In the genomic region with DNA sequence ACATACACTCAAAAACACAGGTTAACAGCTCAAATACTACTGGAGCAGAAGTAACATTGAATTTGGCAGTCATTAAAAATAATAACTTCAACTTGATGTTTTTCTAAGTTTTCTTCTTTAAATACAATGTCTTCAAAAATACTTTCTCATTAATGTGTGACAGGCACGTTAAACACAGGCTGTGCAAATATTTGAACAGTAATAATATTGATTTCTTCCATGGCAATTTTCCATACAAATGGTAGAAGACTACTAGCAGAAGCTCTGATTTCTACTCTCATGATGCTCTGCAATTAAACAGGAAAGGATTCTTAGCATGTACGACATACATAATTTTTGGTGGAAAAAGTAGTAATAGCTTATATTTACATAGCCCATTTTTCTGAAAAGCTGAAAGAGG, we compare ENCODE assay signal across 32 cellular contexts. TPM values are rescaled to one million over a fixed set of nuclear protein-coding genes. Genes with fewer than 3 reads are reported as not detected.
DNase-seq lines count a peak whose midpoint lies in the region; ATAC-seq, FAIRE-seq and TF ChIP-seq lines count a peak whose summit lies in the region.
"Had no signal": no experiment of that assay in that cellular context is flagged by ENCODE, and none has a peak within 500 bp of the region (broad histone marks: within the 10 kb centered on the region; RNA-seq: fewer than 3 reads in every experiment).

No MANE protein-coding gene starts in this region.

- WGBS in heart right ventricle, 2 donors, result 58 to 63% methylated on average over 2 of the region's 2 CpGs
- WGBS in HepG2 (ENCODE audit: low lambda C conversion rate), result 22% methylated on average over 2 of the region's 2 CpGs
- 85% methylated on average over 2 of the region's 2 CpGs; no CpG with 5 or more reads in 1 of the 2 experiments for WGBS in endodermal cell (ENCODE audit: insufficient coverage in 1 of 2, insufficient read length in 1 of 2), 2 experiments

- H3K9ac ChIP-seq in HepG2 (ENCODE audit: insufficient read depth, low read depth, low read length) (no peak overlapping the region), endodermal cell (ENCODE audit: extremely low read depth, low read length, poor library complexity, severe bottlenecking) (no peak overlapping the region)
- H3K9ac ChIP-seq: neural progenitor cell, SK-N-SH had no signal

- TF ChIP-seq POLR2A in HepG2 (IDR thresholded peaks at IDR 0.05; ENCODE audit: insufficient read depth in 1 of 2, low read depth in 2 of 2, low read length in 2 of 2), result no peak

- no peak overlapping the region for H2AFZ ChIP-seq in HepG2 (ENCODE audit: low read length)
- H2AFZ ChIP-seq: neural progenitor cell had no signal

- TF ChIP-seq RAD21 in HepG2 (CRISPR knock-in tag; IDR thresholded peaks at IDR 0.05), result no peak

- peaks cover 2% of the 10 kb centered on the region for H3K36me3 Mint-ChIP-seq in endodermal cell (ENCODE audit: low read depth)
- H3K36me3 Mint-ChIP-seq: activated naive CD4-positive, alpha-beta T cell treated with anti-CD3 and anti-CD28 coated beads, Interleukin-2, amount 50 U/mL, for 24 hours; CD8-positive, alpha-beta memory T cell; memory B cell had no signal

- H3K27me3 ChIP-seq in heart right ventricle, result no peaks in the 10 kb centered on the region
- no peaks in the 10 kb centered on the region for H3K27me3 ChIP-seq in HepG2 (ENCODE audit: control insufficient read depth in 1 of 2, insufficient read depth in 2 of 2, low read length in 2 of 2)
- no peaks in the 10 kb centered on the region for H3K27me3 ChIP-seq in endodermal cell (ENCODE audit: control insufficient read depth, insufficient read depth, low read length, poor library complexity, severe bottlenecking)
- H3K27me3 ChIP-seq: BE2C, colonic mucosa, neural progenitor cell, tibial nerve had no signal

- H3K9me3 ChIP-seq in heart right ventricle, result no peaks in the 10 kb centered on the region
- H3K9me3 ChIP-seq in HepG2 (ENCODE audit: low read length), result no peaks in the 10 kb centered on the region
- H3K9me3 ChIP-seq in endodermal cell (ENCODE audit: control insufficient read depth, low read length), result no peaks in the 10 kb centered on the region
- H3K9me3 ChIP-seq: BE2C, colonic mucosa, HAP-1, SK-N-SH, tibial nerve had no signal

- peaks cover 0 to 30% (median 0%) of the 10 kb centered on the region in 9 donors for H3K36me3 ChIP-seq in heart right ventricle
- no peaks in the 10 kb centered on the region for H3K36me3 ChIP-seq in HepG2 (replicated peaks in 1 of 2; ENCODE audit: control insufficient read depth in 1 of 2, insufficient read depth in 2 of 2, low read length in 2 of 2)
- no peaks in the 10 kb centered on the region for H3K36me3 ChIP-seq in endodermal cell (ENCODE audit: control insufficient read depth, insufficient read depth, low read length)
- H3K36me3 ChIP-seq: BE2C, colonic mucosa, HAP-1, neural progenitor cell, tibial nerve had no signal

- no peaks in the 10 kb centered on the region for H4K20me1 ChIP-seq in HepG2 (ENCODE audit: insufficient read depth, low read length)

- no peaks in the 10 kb centered on the region for H3K79me2 ChIP-seq in HepG2 (ENCODE audit: insufficient read depth, low read length)

- FAIRE-seq in HepG2 (lab: Jason Lieb, UNC), result no peak
- FAIRE-seq: TTC549 had no signal

- H3K27me3 Mint-ChIP-seq in endodermal cell (ENCODE audit: insufficient read depth), result no peaks in the 10 kb centered on the region
- H3K27me3 Mint-ChIP-seq: stimulated activated naive CD8-positive, alpha-beta T cell treated with anti-CD3 and anti-CD28 coated beads, Interleukin-15, amount 100 ng/mL, for 72 hours had no signal

- peak overlapping the region in 8 of 10 donors; percentile 3 to 99 (median 54) for H3K27ac ChIP-seq in heart right ventricle
- H3K27ac ChIP-seq in HepG2 (ENCODE audit: extremely low read length, insufficient read depth, low read length), result no peak overlapping the region
- H3K27ac ChIP-seq in endodermal cell (ENCODE audit: low read depth, low read length), result no peak overlapping the region
- H3K27ac ChIP-seq: colonic mucosa, neural progenitor cell, tibial nerve had no signal

- ATAC-seq in heart right ventricle (no peak), Right ventricle myocardium superior (ENCODE audit: poor library complexity) (no peak), HepG2 (peak; percentile 90)
- ATAC-seq: activated CD8-positive, alpha-beta T cell treated with anti-CD3 and anti-CD28 coated beads for 36 hours; stimulated activated naive CD8-positive, alpha-beta T cell treated with anti-CD3 and anti-CD28 coated beads, Interleukin-15, amount 100 ng/mL, for 72 hours had no signal

- H3K9me3 Mint-ChIP-seq in endodermal cell, result no peaks in the 10 kb centered on the region
- H3K9me3 Mint-ChIP-seq: activated CD8-positive, alpha-beta T cell treated with anti-CD3 and anti-CD28 coated beads for 36 hours; activated naive CD4-positive, alpha-beta T cell treated with anti-CD3 and anti-CD28 coated beads, Interleukin-2, amount 50 U/mL, for 24 hours; activated T-helper 2 cell treated with anti-CD3 and anti-CD28 coated beads, Interferon-gamma antibody, Interleukin-2, Interleukin-4, amounts not matched to agents 10 μg/mL and 5 μg/mL and 100 μg/mL, durations not matched to agents 14 hours and 24 hours and 36 hours; CD8-positive, alpha-beta memory T cell; memory B cell; neural progenitor cell; stimulated activated naive CD8-positive, alpha-beta T cell treated with anti-CD3 and anti-CD28 coated beads, Interleukin-15, amount 100 ng/mL, for 72 hours; T-helper 1 cell treated with Interleukin-12 subunit alpha and Interleukin-12 subunit beta and Interleukin-4 antibody, amounts not matched to agents 30 μg/mL and 1 μg/mL, for 36 hours had no signal

- CTCF ChIA-PET in HepG2 (lab: Yijun Ruan, JAX; ENCODE audit: low intra/inter-chr PET ratio, low total read pairs), result no interaction called here

- H3K4me1 ChIP-seq in heart right ventricle, result peaks cover 17 to 99% (median 86%) of the 10 kb centered on the region in 9 donors
- peaks cover 47% of the 10 kb centered on the region for H3K4me1 ChIP-seq in HepG2 (ENCODE audit: insufficient read depth, low read length)
- peaks cover 30% of the 10 kb centered on the region for H3K4me1 ChIP-seq in endodermal cell (ENCODE audit: control insufficient read depth, insufficient read depth, low read length)
- H3K4me1 ChIP-seq: colonic mucosa had no signal

- no TSS peak for BruUV-seq in HepG2 (replicated peaks; lab: Mats Ljungman, UMichigan)

- POLR2A ChIA-PET in HepG2 (lab: Yijun Ruan, JAX), result interaction anchor here (1.8 kb wide), 1 partner anchor 91 kb away, joined by 7 read pairs; no protein-coding TSS in a partner anchor

- no peak overlapping the region for H3K4me2 ChIP-seq in HepG2 (ENCODE audit: low read depth, low read length)
- H3K4me2 ChIP-seq: neural progenitor cell, SK-N-SH had no signal

- H3K4me3 Mint-ChIP-seq in endodermal cell, result no peak overlapping the region
- H3K4me3 Mint-ChIP-seq: activated CD8-positive, alpha-beta T cell treated with anti-CD3 and anti-CD28 coated beads for 36 hours; activated naive CD4-positive, alpha-beta T cell treated with anti-CD3 and anti-CD28 coated beads, Interleukin-2, amount 50 U/mL, for 24 hours; CD8-positive, alpha-beta memory T cell; memory B cell; neural progenitor cell; stimulated activated naive CD8-positive, alpha-beta T cell treated with anti-CD3 and anti-CD28 coated beads, Interleukin-15, amount 100 ng/mL, for 72 hours; T-helper 1 cell treated with Interleukin-12 subunit alpha and Interleukin-12 subunit beta and Interleukin-4 antibody, amounts not matched to agents 30 μg/mL and 1 μg/mL, for 36 hours had no signal

- H3K27ac Mint-ChIP-seq in endodermal cell, result no peak overlapping the region
- H3K27ac Mint-ChIP-seq: activated CD8-positive, alpha-beta T cell treated with anti-CD3 and anti-CD28 coated beads for 36 hours; activated naive CD4-positive, alpha-beta T cell treated with anti-CD3 and anti-CD28 coated beads, Interleukin-2, amount 50 U/mL, for 24 hours; activated T-helper 2 cell treated with anti-CD3 and anti-CD28 coated beads, Interferon-gamma antibody, Interleukin-2, Interleukin-4, amounts not matched to agents 10 μg/mL and 5 μg/mL and 100 μg/mL, durations not matched to agents 14 hours and 24 hours and 36 hours; CD8-positive, alpha-beta memory T cell; memory B cell; neural progenitor cell; stimulated activated naive CD8-positive, alpha-beta T cell treated with anti-CD3 and anti-CD28 coated beads, Interleukin-15, amount 100 ng/mL, for 72 hours; T-helper 1 cell treated with Interleukin-12 subunit alpha and Interleukin-12 subunit beta and Interleukin-4 antibody, amounts not matched to agents 30 μg/mL and 1 μg/mL, for 36 hours had no signal

- peaks cover 42% of the 10 kb centered on the region for H3K4me1 Mint-ChIP-seq in endodermal cell
- H3K4me1 Mint-ChIP-seq: activated naive CD4-positive, alpha-beta T cell treated with anti-CD3 and anti-CD28 coated beads, Interleukin-2, amount 50 U/mL, for 24 hours; CD8-positive, alpha-beta memory T cell; memory B cell; stimulated activated naive CD8-positive, alpha-beta T cell treated with anti-CD3 and anti-CD28 coated beads, Interleukin-15, amount 100 ng/mL, for 72 hours had no signal

- DNase-seq in heart right ventricle (no peak), Right ventricle myocardium superior (no peak), NCI-H748 treated with DMSO at 0.1 percent for 48 hours (lab: John Stamatoyannopoulos, UW) (peak; percentile 20), HepG2 (ENCODE audit: low spot score) (peak; percentile 51), glomerular visceral epithelial cell (ENCODE audit: extremely low spot score) (no peak), endodermal cell (no peak), NCI-H226 (no peak)
- DNase-seq: ACHN; activated CD4-positive, CD25-positive, alpha-beta regulatory T cell treated with anti-CD3 and anti-CD28 coated beads, Interleukin-2, amount 50 U/mL, for 72 hours; activated CD8-positive, alpha-beta T cell treated with anti-CD3 and anti-CD28 coated beads for 36 hours; BE2C; CD8-positive, alpha-beta memory T cell; colonic mucosa; DND-41; effector memory CD4-positive, alpha-beta T cell; head of caudate nucleus; KG1; NCI-H1694 treated with DMSO at 0.1 percent for 48 hours; NCI-H2171 treated with DMSO at 0.1 percent for 48 hours; NCI-H526; RPMI8226; SK-N-SH; stimulated activated CD4-positive, alpha-beta T cell treated with anti-CD3 and anti-CD28 coated beads, Interleukin-15, amount 100 ng/mL, for 24 hours; stimulated activated naive CD8-positive, alpha-beta T cell treated with anti-CD3 and anti-CD28 coated beads, Interleukin-15, amount 100 ng/mL, for 72 hours had no signal

- in situ Hi-C loops in HepG2 (cut with HindIII; ENCODE audit: extremely low pct_ligation_motif_present, low pct_unique_long_range_greater_than_20kb), result no loop called here

- H3K4me3 ChIP-seq in heart right ventricle (no peak overlapping the region), HepG2 (replicated peaks in 1 of 3; ENCODE audit: insufficient read depth in 1 of 3, low read depth in 2 of 3, low read length in 3 of 3) (no peak overlapping the region), endodermal cell (ENCODE audit: low read length) (no peak overlapping the region)
- H3K4me3 ChIP-seq: colonic mucosa, HAP-1, neural progenitor cell, tibial nerve had no signal

- intact Hi-C loops in heart right ventricle (cut with DNase I) (no loop called here), Right ventricle myocardium superior (cut with DNase I) (no loop called here), HepG2 (cut with micrococcal nuclease; ENCODE audit: unreplicated experiment) (no loop called here)

- TF ChIP-seq CTCF in heart right ventricle (IDR thresholded peaks at IDR 0.05) (no peak), HepG2 (CRISPR knock-in tag; IDR thresholded peaks at IDR 0.05) (no peak), endodermal cell (conservative IDR thresholded peaks at IDR 0.05) (no peak)

- TF ChIP-seq EP300 in HepG2 (IDR thresholded peaks at IDR 0.05; ENCODE audit: low read depth in 2 of 2, low read length in 2 of 2) (peak in 1 of 2 experiments; percentile 44; a peak in 1 of 4 replicates), HepG2 (CRISPR knock-in tag; IDR thresholded peaks at IDR 0.05; ENCODE audit: borderline replicate concordance) (no peak)

RNA-seq across cellular contexts. Expression of a gene that starts 47.4 kb away (rescaled TPM):
- 100 to 1,000 TPM; 132 to 229 (median 167) TPM for total RNA-seq in heart right ventricle
- polyA plus RNA-seq in heart right ventricle, result 10 to 100 TPM; 45.3 to 56.0 TPM
- total RNA-seq in Right ventricle myocardium superior, result 159 TPM
- 3.7 and 5.8 TPM in 2 replicates for total RNA-seq in HepG2 (2016; rRNA removed; fragmentation: Illumina TruSeq; extraction: Trizol)
- 0.40 and 0.62 TPM in 2 replicates for total RNA-seq in HepG2 (2016; cell fraction: cytosol; rRNA removed; fragmentation: Illumina TruSeq; extraction: Trizol; ENCODE audit: low read depth)
- total RNA-seq in HepG2 (2016; cell fraction: insoluble cytoplasmic fraction; rRNA removed; fragmentation: Illumina TruSeq; extraction: Trizol), result 2.3 and 7.2 TPM in 2 replicates
- total RNA-seq in HepG2 (2016; cell fraction: membrane; rRNA removed; fragmentation: Illumina TruSeq; extraction: Trizol), result 1.4 and 1.5 TPM in 2 replicates
- 8.7 and 10.3 TPM in 2 replicates for total RNA-seq in HepG2 (2016; cell fraction: nucleus; rRNA removed; fragmentation: Illumina TruSeq; extraction: Trizol)
- 5.3 and 5.8 TPM in 2 replicates for polyA plus RNA-seq in HepG2 (2011; rRNA removed)
- 3.6 and 4.6 TPM in 2 replicates for polyA plus RNA-seq in HepG2 (2011; cell fraction: cytosol; rRNA removed)
- 7.4 and 8.5 TPM in 2 replicates for polyA plus RNA-seq in HepG2 (2011; cell fraction: nucleus; rRNA removed)
- polyA plus RNA-seq in HepG2 (2012), result 7.2 and 14.9 TPM in 2 replicates
- 0.29 and 0.38 TPM in 2 replicates for polyA plus RNA-seq in HepG2 (2016; cell fraction: cytosol; fragmentation: Illumina TruSeq; extraction: Trizol; ENCODE audit: low read depth)
- 2.2 and 2.4 TPM in 2 replicates for polyA plus RNA-seq in HepG2 (2016; cell fraction: insoluble cytoplasmic fraction; fragmentation: Illumina TruSeq; extraction: Trizol; ENCODE audit: low read depth)
- polyA plus RNA-seq in HepG2 (2016; cell fraction: membrane; fragmentation: Illumina TruSeq; extraction: Trizol; ENCODE audit: low read depth), result 0.31 and 0.57 TPM in 2 replicates
- 6.3 and 7.6 TPM in 2 replicates for polyA plus RNA-seq in HepG2 (2016; cell fraction: nucleus; fragmentation: Illumina TruSeq; extraction: Trizol; ENCODE audit: insufficient read depth, low read depth)
- 10.2 and 16.5 TPM in 2 replicates for polyA minus RNA-seq in HepG2 (2011; rRNA and poly(A)+ RNA removed; ENCODE audit: low replicate concordance)
- polyA minus RNA-seq in HepG2 (2011; cell fraction: cytosol; rRNA and poly(A)+ RNA removed), result 12.9 and 14.9 TPM in 2 replicates
- polyA minus RNA-seq in HepG2 (2011; cell fraction: nucleus; rRNA and poly(A)+ RNA removed), result 20.0 and 24.4 TPM in 2 replicates
- 10 to 100 TPM; 20.7 to 30.6 TPM for total RNA-seq in endodermal cell
- polyA plus RNA-seq in endodermal cell (2013, experiment 1 of 2), result 18.0 TPM
- polyA plus RNA-seq in endodermal cell (2013, experiment 2 of 2), result 18.6 TPM
- polyA plus RNA-seq: CD8-positive, alpha-beta memory T cell had no signal

Comparison
In these comparisons a context has a peak if more than half of its experiments do, and no peak if none do; other contexts are left out.
1. DNase-seq: peak in NCI-H748 treated with DMSO at 0.1 percent for 48 hours (single experiment) and HepG2 (single experiment); none in heart right ventricle (0 of 2), Right ventricle myocardium superior (single experiment), glomerular visceral epithelial cell (single experiment), endodermal cell (single experiment) and NCI-H226 (single experiment).
2. H3K27ac ChIP-seq: peak in heart right ventricle (8 of 10); none in HepG2 (single experiment) and endodermal cell (single experiment).